23 cellular contexts compared by ENCODE assay signal in the genomic region with DNA sequence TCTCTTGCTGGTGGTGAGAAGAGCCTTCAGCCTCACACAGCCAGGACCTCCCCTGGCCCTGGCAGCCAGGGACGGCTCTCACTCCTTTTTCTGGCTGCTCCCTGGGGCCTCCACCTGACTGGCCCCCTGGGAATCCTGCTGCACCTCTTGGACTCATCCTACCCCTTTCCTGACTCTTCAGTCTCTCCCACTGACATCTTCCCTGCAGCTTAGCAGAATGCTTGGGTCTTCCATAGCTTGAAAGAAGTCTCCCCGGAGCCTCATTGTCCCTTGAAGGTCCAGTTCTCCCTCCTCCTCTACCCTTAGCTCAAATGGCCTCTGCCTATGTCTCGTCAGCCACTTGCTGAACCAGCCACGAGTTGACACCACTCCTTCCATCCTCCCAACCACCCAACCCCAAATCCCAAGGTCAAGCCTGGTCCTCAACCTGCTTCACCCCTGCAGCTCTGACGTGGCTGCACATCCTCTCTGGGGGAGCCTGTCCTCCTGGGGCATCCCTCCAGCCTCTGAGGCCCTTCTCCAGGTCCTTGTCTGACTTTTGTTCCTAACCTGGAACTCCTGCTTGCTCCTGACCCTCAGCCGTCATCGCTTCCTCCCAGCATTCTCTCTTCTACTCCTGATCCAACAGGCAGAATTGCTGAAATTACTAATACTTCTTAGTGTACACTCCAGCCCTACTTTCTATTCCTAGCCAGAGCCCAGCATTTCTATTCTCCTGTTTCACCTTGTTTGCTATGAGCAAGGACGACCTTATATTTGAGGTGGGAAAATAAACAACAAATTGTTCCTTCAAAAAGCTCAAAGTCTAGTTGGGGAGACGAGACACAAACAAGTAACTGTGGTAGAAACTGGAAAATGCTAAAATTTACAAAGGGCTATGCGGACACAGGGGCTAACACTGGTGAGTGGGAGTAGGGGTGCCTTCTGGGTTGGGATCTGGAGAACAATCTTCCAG.
A peak's percentile ranks its signal among the peaks of the same experiment; 100 is the strongest.
DNase-seq lines count a peak whose midpoint lies in the region; ATAC-seq and TF ChIP-seq lines count a peak whose summit lies in the region.
"Had no signal": no experiment of that assay in that cellular context is flagged by ENCODE, and none has a peak within 500 bp of the region (broad histone marks: within the 10 kb centered on the region; RNA-seq: fewer than 3 reads in every experiment).

No MANE protein-coding gene starts in this region.

- DNase-seq in heart right ventricle (no peak), left ventricle myocardium superior (no peak), neuronal stem cell (ENCODE audit: low spot score) (no peak), upper lobe of left lung (peak in 1 of 2 donors; percentile 7), HCEC 1CT (no peak)
- DNase-seq: activated CD4-positive, alpha-beta T cell treated with anti-CD3 and anti-CD28 coated beads, Interleukin-2, amount 50 U/mL, for 4 hours; activated naive CD8-positive, alpha-beta T cell treated with anti-CD3 and anti-CD28 coated beads for 36 hours; BE2C; foreskin keratinocyte; hypothalamus; MM.1S; NCI-H1417 treated with DMSO at 0.1 percent for 48 hours; NCI-H446 treated with DMSO at 0.1 percent for 48 hours; T1000 had no signal

- TF ChIP-seq EP300 in upper lobe of left lung (IDR thresholded peaks at IDR 0.05) = no peak

- no peak overlapping the region for H2AK5ac ChIP-seq in neuronal stem cell (ENCODE audit: low read depth, low read length)

- H3K4me3 ChIP-seq in heart right ventricle = no peak overlapping the region
- H3K4me3 ChIP-seq in neuronal stem cell (ENCODE audit: low read length in 2 of 2) = no peak overlapping the region
- no peak overlapping the region for H3K4me3 ChIP-seq in upper lobe of left lung
- H3K4me3 ChIP-seq: K562, prostate gland, skin epidermis had no signal

- H3K4me1 ChIP-seq in heart right ventricle (peaks cover 0 to 32% (median 8%) of the 10 kb centered on the region in 9 donors), neuronal stem cell (ENCODE audit: control insufficient read depth in 2 of 2, insufficient read depth in 1 of 2, low read depth in 1 of 2, low read length in 2 of 2) (peaks cover 0 to 2% of the 10 kb centered on the region in 2 donors), upper lobe of left lung (peaks cover 14 to 43% (median 31%) of the 10 kb centered on the region in 4 donors)
- H3K4me1 ChIP-seq: BE2C, foreskin keratinocyte, prostate gland had no signal

- no peak for TF ChIP-seq POLR2A in upper lobe of left lung (IDR thresholded peaks at IDR 0.05)

- H3K9ac ChIP-seq in neuronal stem cell (ENCODE audit: low read depth, low read length, poor library complexity) = no peak overlapping the region

- H3K9me3 ChIP-seq in heart right ventricle (no peaks in the 10 kb centered on the region), neuronal stem cell (replicated peaks in 1 of 2; ENCODE audit: control insufficient read depth in 2 of 2, insufficient read depth in 1 of 2, low read depth in 1 of 2, low read length in 2 of 2) (no peaks in the 10 kb centered on the region), upper lobe of left lung (no peaks in the 10 kb centered on the region)
- H3K9me3 ChIP-seq: BE2C, prostate gland had no signal

- H3K23ac ChIP-seq in neuronal stem cell (ENCODE audit: low read depth, low read length, poor library complexity) = no peak overlapping the region

- no peak overlapping the region for H3K4ac ChIP-seq in neuronal stem cell (ENCODE audit: low read length)

- H3K4me2 ChIP-seq in neuronal stem cell (ENCODE audit: insufficient read depth, low read length, poor library complexity, severe bottlenecking) = no peak overlapping the region

- WGBS in heart right ventricle, 2 donors = 84 to 90% methylated on average over 10 of the region's 10 CpGs
- no CpG with 5 or more reads among the region's 10 CpGs for whole genome bisulfite sequencing in neuronal stem cell (ENCODE audit: extremely low coverage in 2 of 2, insufficient read length in 2 of 2, insufficient replicate concordance in 1 of 2), 2 donors
- WGBS in upper lobe of left lung, 2 donors = 88 to 89% methylated on average over 9 to 10 of the region's 10 CpGs

- intact Hi-C loops in heart right ventricle (cut with DNase I) (loop anchor here in 1 of 10 donors (10.0 kb wide), 1 partner anchor 65 kb away; a partner anchor contains a TSS), left ventricle myocardium superior (cut with micrococcal nuclease) (no loop called here)
- intact Hi-C loops in dendritic cell treated with granulocyte-macrophage colony-stimulating factor and Interleukin-4, amounts not matched to agents 40 ng/mL and 50 ng/mL, for 4 days (cut with micrococcal nuclease) = no loop called here

- H3K27ac ChIP-seq in heart right ventricle (peak overlapping the region in 7 of 10 donors; percentile 61 to 84 (median 72)), neuronal stem cell (replicated peaks; ENCODE audit: low read length) (no peak overlapping the region), upper lobe of left lung (peak overlapping the region; percentile 2 to 81 (median 62))
- H3K27ac ChIP-seq: foreskin keratinocyte, prostate gland had no signal

- H3K27ac Mint-ChIP-seq in dendritic cell treated with granulocyte-macrophage colony-stimulating factor and Interleukin-4, amounts not matched to agents 40 ng/mL and 50 ng/mL, for 4 days = peak overlapping the region; percentile 21
- H3K27ac Mint-ChIP-seq: activated naive CD8-positive, alpha-beta T cell treated with anti-CD3 and anti-CD28 coated beads for 36 hours; nephron; WTC11 had no signal

- peak overlapping the region; percentile 42 for H3K18ac ChIP-seq in neuronal stem cell (ENCODE audit: low read length)

- no peaks in the 10 kb centered on the region for H3K9me3 Mint-ChIP-seq in dendritic cell treated with granulocyte-macrophage colony-stimulating factor and Interleukin-4, amounts not matched to agents 40 ng/mL and 50 ng/mL, for 4 days
- H3K9me3 Mint-ChIP-seq: activated naive CD8-positive, alpha-beta T cell treated with anti-CD3 and anti-CD28 coated beads for 36 hours; nephron; WTC11 had no signal

- H3K79me1 ChIP-seq in neuronal stem cell (ENCODE audit: low read depth, low read length) = no peaks in the 10 kb centered on the region

- no peaks in the 10 kb centered on the region for H3K27me3 ChIP-seq in heart right ventricle
- H3K27me3 ChIP-seq in neuronal stem cell (ENCODE audit: control insufficient read depth in 3 of 3, insufficient read depth in 3 of 3, low read depth in 1 of 3, low read length in 3 of 3) = no peaks in the 10 kb centered on the region
- no peaks in the 10 kb centered on the region for H3K27me3 ChIP-seq in upper lobe of left lung
- H3K27me3 ChIP-seq: BE2C, foreskin keratinocyte had no signal

- H3K36me3 ChIP-seq in heart right ventricle (peaks cover 0 to 25% (median 0%) of the 10 kb centered on the region in 9 donors), neuronal stem cell (replicated peaks in 1 of 2; ENCODE audit: control insufficient read depth in 2 of 2, insufficient read depth in 2 of 2, low read length in 2 of 2) (no peaks in the 10 kb centered on the region), upper lobe of left lung (peaks cover 0 to 16% (median 7%) of the 10 kb centered on the region in 4 donors)
- H3K36me3 ChIP-seq: BE2C, prostate gland had no signal

- no peak overlapping the region for H4K8ac ChIP-seq in neuronal stem cell (ENCODE audit: low read depth, low read length)

- no peak for TF ChIP-seq CTCF in heart right ventricle (IDR thresholded peaks at IDR 0.05)
- TF ChIP-seq CTCF in upper lobe of left lung (IDR thresholded peaks at IDR 0.05) = no peak

- no peak overlapping the region for H2BK120ac ChIP-seq in neuronal stem cell (ENCODE audit: low read depth, low read length)

- peak overlapping the region; percentile 38 for H2AFZ ChIP-seq in neuronal stem cell (ENCODE audit: low read length)

- H3K27me3 Mint-ChIP-seq in dendritic cell treated with granulocyte-macrophage colony-stimulating factor and Interleukin-4, amounts not matched to agents 40 ng/mL and 50 ng/mL, for 4 days = peaks cover 5% of the 10 kb centered on the region
- H3K27me3 Mint-ChIP-seq: activated naive CD8-positive, alpha-beta T cell treated with anti-CD3 and anti-CD28 coated beads for 36 hours had no signal

- H3K4me3 Mint-ChIP-seq in dendritic cell treated with granulocyte-macrophage colony-stimulating factor and Interleukin-4, amounts not matched to agents 40 ng/mL and 50 ng/mL, for 4 days = no peak overlapping the region
- H3K4me3 Mint-ChIP-seq: activated naive CD8-positive, alpha-beta T cell treated with anti-CD3 and anti-CD28 coated beads for 36 hours; nephron; WTC11 had no signal

- H2BK15ac ChIP-seq in neuronal stem cell (ENCODE audit: low read length) = no peak overlapping the region

- no peak for ATAC-seq in heart right ventricle
- ATAC-seq in left ventricle myocardium superior = no peak
- ATAC-seq in upper lobe of left lung (ENCODE audit: low FRiP score in 2 of 2) = no peak
- no peak for ATAC-seq in GM19328 (IDR thresholded peaks at IDR 0.05; ENCODE audit: unreplicated experiment)
- ATAC-seq in GM19324 (IDR thresholded peaks at IDR 0.05; ENCODE audit: low FRiP score, unreplicated experiment) = no peak
- ATAC-seq: K562, left lobe of liver, WTC11 had no signal

- no peak overlapping the region for H4K91ac ChIP-seq in neuronal stem cell (ENCODE audit: low read depth, low read length, poor library complexity)

- H2BK5ac ChIP-seq in neuronal stem cell (ENCODE audit: low read length) = no peak overlapping the region

- H3K36me3 Mint-ChIP-seq in dendritic cell treated with granulocyte-macrophage colony-stimulating factor and Interleukin-4, amounts not matched to agents 40 ng/mL and 50 ng/mL, for 4 days (ENCODE audit: low read depth) = peaks cover 23% of the 10 kb centered on the region
- H3K36me3 Mint-ChIP-seq: activated naive CD8-positive, alpha-beta T cell treated with anti-CD3 and anti-CD28 coated beads for 36 hours; WTC11 had no signal

- H3K14ac ChIP-seq in neuronal stem cell (ENCODE audit: low read length) = no peak overlapping the region

- H2BK12ac ChIP-seq in neuronal stem cell (ENCODE audit: low read length) = no peak overlapping the region

- peaks cover 20% of the 10 kb centered on the region for H3K4me1 Mint-ChIP-seq in dendritic cell treated with granulocyte-macrophage colony-stimulating factor and Interleukin-4, amounts not matched to agents 40 ng/mL and 50 ng/mL, for 4 days (ENCODE audit: low read depth)
- H3K4me1 Mint-ChIP-seq: WTC11 had no signal
